Comparison of ENCODE assay signal across 23 cellular contexts in the genomic region with DNA sequence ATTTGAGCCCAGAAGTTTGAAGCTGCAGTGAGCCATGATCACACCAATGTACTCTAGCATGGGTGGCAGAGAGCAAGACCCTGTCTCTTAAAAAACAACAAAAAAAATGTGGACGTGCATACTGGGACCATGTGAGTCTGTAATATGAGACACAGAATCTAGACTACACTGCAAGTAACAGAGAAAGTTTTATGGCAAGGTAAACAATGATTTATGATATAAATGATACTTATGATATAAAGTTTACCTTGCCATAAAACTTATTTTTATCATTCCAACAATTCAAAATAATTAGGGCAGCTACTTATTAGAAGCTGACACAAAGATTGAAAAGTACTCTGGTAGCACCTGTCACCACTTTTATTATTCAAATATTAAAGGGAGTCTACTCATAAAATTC.
"Had no signal": no experiment of that assay in that cellular context is flagged by ENCODE, and none has a peak within 500 bp of the region (broad histone marks: within the 10 kb centered on the region; RNA-seq: fewer than 3 reads in every experiment).

No MANE protein-coding gene starts in this region.

- H3K4me1 ChIP-seq: gastrocnemius medialis, left ventricle myocardium inferior, lower lobe of right lung, neural progenitor cell, right atrium auricular region, sigmoid colon, tibial artery, upper lobe of right lung, vagina had no signal

- H3K4me1 Mint-ChIP-seq: neural progenitor cell had no signal

- H3K27me3 ChIP-seq: esophagus muscularis mucosa, gastrocnemius medialis, heart right ventricle, neural progenitor cell, ovary, right atrium auricular region, sigmoid colon, tibial artery, upper lobe of right lung, vagina had no signal

- H3K27ac Mint-ChIP-seq: memory B cell; natural killer cell treated with Interleukin-12 subunit alpha and Interleukin-12 subunit beta and Interleukin-15 and Interleukin-18, amount 100 ng/mL, for 72 hours; neural progenitor cell had no signal

- H3K9me3 Mint-ChIP-seq: effector memory CD8-positive, alpha-beta T cell; memory B cell; mesothelial cell of epicardium; natural killer cell treated with Interleukin-12 subunit alpha and Interleukin-12 subunit beta and Interleukin-15 and Interleukin-18, amount 100 ng/mL, for 72 hours; neural progenitor cell had no signal

- ATAC-seq: effector memory CD8-positive, alpha-beta T cell; gastrocnemius medialis; heart right ventricle; lower lobe of right lung; natural killer cell treated with Interleukin-12 subunit alpha and Interleukin-12 subunit beta and Interleukin-15 and Interleukin-18, amount 100 ng/mL, for 72 hours; stimulated activated naive CD8-positive, alpha-beta T cell treated with anti-CD3 and anti-CD28 coated beads, Interleukin-15, Interleukin-2, amounts not matched to agents 100 U/mL and 50 U/mL, for 24 hours; upper lobe of right lung had no signal

- H3K36me3 ChIP-seq: ovary had no signal

- DNase-seq: effector memory CD8-positive, alpha-beta T cell; gastrocnemius medialis; heart right ventricle; hypothalamus; left ventricle myocardium inferior; lower lobe of right lung; nucleus accumbens; ovary; sigmoid colon; stimulated activated CD4-positive, alpha-beta T cell treated with anti-CD3 and anti-CD28 coated beads, Interleukin-12 subunit alpha, Interleukin-12 subunit beta, amount 100 ng/mL, for 4 hours; stimulated activated CD4-positive, alpha-beta T cell treated with anti-CD3 and anti-CD28 coated beads, Interleukin-2, amount 100 ng/mL, for 48 hours; stimulated activated naive CD8-positive, alpha-beta T cell treated with anti-CD3 and anti-CD28 coated beads, Interleukin-15, Interleukin-2, amounts not matched to agents 100 U/mL and 50 U/mL, for 24 hours; tibial artery; upper lobe of right lung had no signal

- H3K9me3 ChIP-seq: esophagus muscularis mucosa, gastrocnemius medialis, heart right ventricle, left ventricle myocardium inferior, lower lobe of right lung, ovary, right atrium auricular region, sigmoid colon, tibial artery, upper lobe of right lung, vagina had no signal

- H3K27me3 Mint-ChIP-seq: effector memory CD8-positive, alpha-beta T cell; memory B cell; natural killer cell treated with Interleukin-12 subunit alpha and Interleukin-12 subunit beta and Interleukin-15 and Interleukin-18, amount 100 ng/mL, for 72 hours had no signal

- H3K27ac ChIP-seq: epithelial cell of prostate, esophagus muscularis mucosa, gastrocnemius medialis, heart right ventricle, left ventricle myocardium inferior, lower lobe of right lung, neural progenitor cell, ovary, right atrium auricular region, sigmoid colon, skin epidermis, tibial artery, upper lobe of right lung, vagina had no signal

- H3K4me3 ChIP-seq: esophagus muscularis mucosa, gastrocnemius medialis, heart right ventricle, left ventricle myocardium inferior, lower lobe of right lung, neural progenitor cell, ovary, right atrium auricular region, sigmoid colon, skin epidermis, tibial artery, upper lobe of right lung, vagina had no signal

- H3K4me3 Mint-ChIP-seq: effector memory CD8-positive, alpha-beta T cell; memory B cell; mesothelial cell of epicardium; natural killer cell treated with Interleukin-12 subunit alpha and Interleukin-12 subunit beta and Interleukin-15 and Interleukin-18, amount 100 ng/mL, for 72 hours; neural progenitor cell had no signal
